In the genomic region with DNA sequence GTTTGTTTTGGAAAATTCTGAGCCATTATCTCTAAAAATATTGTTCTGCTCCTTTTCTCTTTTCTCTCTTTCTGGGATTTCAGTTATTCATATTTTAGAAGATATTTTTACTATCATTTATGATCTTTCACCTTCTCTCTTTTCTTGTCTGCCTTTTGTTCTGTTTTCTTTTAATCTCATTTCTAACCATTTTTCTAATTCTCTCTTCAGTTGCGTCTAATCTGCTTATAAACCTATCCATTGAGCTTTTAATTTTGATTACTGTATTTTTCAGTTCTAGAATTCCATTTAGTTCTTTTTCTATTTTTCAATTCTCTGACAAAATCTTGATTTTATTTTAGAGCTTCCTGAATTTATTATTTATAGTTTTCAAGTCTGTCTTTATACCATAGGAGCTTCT, we compare ENCODE assay signal across 7 cellular contexts. TPM values are rescaled to one million over a fixed set of nuclear protein-coding genes. Genes with fewer than 3 reads are reported as not detected.
"Had no signal": no experiment of that assay in that cellular context is flagged by ENCODE, and none has a peak within 500 bp of the region (broad histone marks: within the 10 kb centered on the region; RNA-seq: fewer than 3 reads in every experiment).

No MANE protein-coding gene starts in this region.

- FAIRE-seq: HepG2, HTR-8/SVneo had no signal

- ATAC-seq: HepG2 had no signal

- H3K27ac ChIP-seq: HL-60 had no signal

- DNase-seq: IMR-90, KBM-7 had no signal

RNA-seq across cellular contexts. Expression of a gene that starts 42.2 kb away (rescaled TPM):
- total RNA-seq: HepG2, HT-29, HT1080, IMR-90 had no signal
